In genomic region chr12:6757028-6757689, GRCh38 we compare ENCODE assay signal across 22 cellular contexts. TPM values are rescaled to one million over a fixed set of nuclear protein-coding genes. Genes with fewer than 3 reads are reported as not detected.
A peak's percentile ranks its signal among the peaks of the same experiment; 100 is the strongest.
DNase-seq lines count a peak whose midpoint lies in the region; ATAC-seq and TF ChIP-seq lines count a peak whose summit lies in the region.
"Had no signal": no experiment of that assay in that cellular context is flagged by ENCODE, and none has a peak within 500 bp of the region (broad histone marks: within the 10 kb centered on the region; RNA-seq: fewer than 3 reads in every experiment).

No MANE protein-coding gene starts in this region.

- ATAC-seq in T-helper 17 cell, result no peak
- ATAC-seq in HG03025 (IDR thresholded peaks at IDR 0.05; ENCODE audit: low FRiP score, unreplicated experiment), result no peak
- ATAC-seq: CD8-positive, alpha-beta T cell; HCT116; HepG2; PC-3 had no signal

- H3K9me3 ChIP-seq in BLaER1 treated with 17β-estradiol and CSF1 and Interleukin-3, amounts not matched to agents 10 nM and 100 nM (replicated peaks in 1 of 11), result no peaks in the 10 kb centered on the region
- H3K9me3 ChIP-seq in T-helper 17 cell (ENCODE audit: control insufficient read depth, low read length, poor library complexity, severe bottlenecking) (no peaks in the 10 kb centered on the region), ovary (no peaks in the 10 kb centered on the region)
- H3K9me3 ChIP-seq: SJSA1 had no signal

- no peak overlapping the region for H3K9ac ChIP-seq in BLaER1 treated with 17β-estradiol and CSF1 and Interleukin-3, amounts not matched to agents 10 nM and 100 nM
- H3K9ac ChIP-seq: GM23248 had no signal

- H3K4me3 Mint-ChIP-seq in T-helper 17 cell, result no peak overlapping the region
- H3K4me3 Mint-ChIP-seq in neural crest cell, result no peak overlapping the region
- H3K4me3 Mint-ChIP-seq: CD8-positive, alpha-beta T cell had no signal

- intact Hi-C loops in ovary (cut with DNase I), result no loop called here

- H3K4me3 ChIP-seq in BLaER1 treated with 17β-estradiol and CSF1 and Interleukin-3, amounts not matched to agents 10 nM and 100 nM, result no peak overlapping the region
- H3K4me3 ChIP-seq in fibroblast of the aortic adventitia (ENCODE audit: low read depth, low read length) (no peak overlapping the region), ovary (no peak overlapping the region)
- H3K4me3 ChIP-seq: GM23248, SJSA1 had no signal

- TF ChIP-seq CTCF in fibroblast of the aortic adventitia (IDR thresholded peaks at IDR 0.05; ENCODE audit: insufficient read depth, low read length) (no peak), neural crest cell (conservative IDR thresholded peaks at IDR 0.05) (no peak), ovary (IDR thresholded peaks at IDR 0.05) (no peak)

- H3K27ac ChIP-seq in BLaER1 treated with 17β-estradiol and CSF1 and Interleukin-3, amounts not matched to agents 10 nM and 100 nM, result no peak overlapping the region
- H3K27ac ChIP-seq in ovary, result no peak overlapping the region
- H3K27ac ChIP-seq: GM23248, SJSA1 had no signal

- 73 to 83% (median 81%) methylated on average over 8 of the region's 8 CpGs for WGBS in ovary, 3 donors

- H3K27ac Mint-ChIP-seq in T-helper 17 cell (peak overlapping the region; percentile 83), neural crest cell (ENCODE audit: unreplicated experiment) (peak overlapping the region; percentile 63)
- H3K27ac Mint-ChIP-seq: CD8-positive, alpha-beta T cell had no signal

- peaks cover 26 to 38% (median 32%) of the 10 kb centered on the region in 10 experiments for H3K4me1 ChIP-seq in BLaER1 treated with 17β-estradiol and CSF1 and Interleukin-3, amounts not matched to agents 10 nM and 100 nM
- peaks cover 3% of the 10 kb centered on the region for H3K4me1 ChIP-seq in ovary (ENCODE audit: insufficient read depth)

- H3K4me2 ChIP-seq in BLaER1 treated with 17β-estradiol and CSF1 and Interleukin-3, amounts not matched to agents 10 nM and 100 nM, result peak overlapping the region; percentile 19 to 49 (median 35); a peak in 20 of 22 replicates

- H3K27me3 Mint-ChIP-seq in T-helper 17 cell (peaks cover 14% of the 10 kb centered on the region), neural crest cell (ENCODE audit: low read depth) (no peaks in the 10 kb centered on the region)

- H3K36me3 ChIP-seq in BLaER1 treated with 17β-estradiol and CSF1 and Interleukin-3, amounts not matched to agents 10 nM and 100 nM, result no peaks in the 10 kb centered on the region; a peak in 1 of 22 replicates
- no peaks in the 10 kb centered on the region for H3K36me3 ChIP-seq in ovary

- peaks cover 0 to 21% (median 14%) of the 10 kb centered on the region in 11 experiments; a peak in 19 of 22 replicates for H3K27me3 ChIP-seq in BLaER1 treated with 17β-estradiol and CSF1 and Interleukin-3, amounts not matched to agents 10 nM and 100 nM
- H3K27me3 ChIP-seq in ovary, result no peaks in the 10 kb centered on the region
- H3K27me3 ChIP-seq: SJSA1 had no signal

- peaks cover 27% of the 10 kb centered on the region for H3K4me1 Mint-ChIP-seq in T-helper 17 cell
- peaks cover 48% of the 10 kb centered on the region for H3K4me1 Mint-ChIP-seq in neural crest cell

- peaks cover 2% of the 10 kb centered on the region for H3K36me3 Mint-ChIP-seq in T-helper 17 cell (ENCODE audit: low read depth)
- no peaks in the 10 kb centered on the region for H3K36me3 Mint-ChIP-seq in neural crest cell (ENCODE audit: low read depth)

- TF ChIP-seq EP300 in ovary (IDR thresholded peaks at IDR 0.05), result no peak

- TF ChIP-seq POLR2A in ovary (IDR thresholded peaks at IDR 0.05), result no peak

- H4K20me1 ChIP-seq in BLaER1 treated with 17β-estradiol and CSF1 and Interleukin-3, amounts not matched to agents 10 nM and 100 nM, result peaks cover 0 to 6% (median 2%) of the 10 kb centered on the region in 11 experiments; a peak in 11 of 22 replicates

- DNase-seq in T-helper 17 cell (no peak), fibroblast of the aortic adventitia (ENCODE audit: low read depth) (peak; percentile 52), neural crest cell (ENCODE audit: low read depth, low spot score) (no peak), ovary (no peak)
- DNase-seq in stimulated activated CD4-positive, alpha-beta T cell treated with anti-CD3 and anti-CD28 coated beads, Interleukin-15, amount 100 ng/mL, for 24 hours, result no peak
- DNase-seq: ACHN; AML-193; CD8-positive, alpha-beta T cell; DMS79; GM23248; NCI-H1048; NCI-H1436 treated with DMSO at 0.1 percent for 48 hours; NCI-H2029 treated with DMSO at 0.1 percent for 48 hours; NCI-H510A; NCI-H82; PC-3 had no signal

- no peaks in the 10 kb centered on the region for H3K9me3 Mint-ChIP-seq in neural crest cell
- H3K9me3 Mint-ChIP-seq: CD8-positive, alpha-beta T cell had no signal

RNA-seq across cellular contexts. Expression of gene MLF2, which starts 4.2 kb away (rescaled TPM):
- total RNA-seq in T-helper 17 cell, result 100 to 1,000 TPM; 104 to 108 TPM
- total RNA-seq in fibroblast of the aortic adventitia (ENCODE audit: low replicate concordance), result 29.5 and 104 TPM in 2 replicates
- total RNA-seq in neural crest cell, result 203 and 217 TPM in 2 replicates
- 100 to 1,000 TPM in 6 of 7 donors, 10 to 100 TPM in 1; 64.1 to 162 (median 141) TPM for total RNA-seq in ovary
- polyA plus RNA-seq in ovary, result 100 to 1,000 TPM; 130 to 138 TPM

RNA-seq across cellular contexts. Expression of gene PTMS, which starts 9.0 kb away (rescaled TPM):
- total RNA-seq in T-helper 17 cell, result 10 to 100 TPM in 1 of 2 donors, 1 to 10 TPM in 1; 7.0 to 12.0 TPM
- 61.6 and 575 TPM in 2 replicates for total RNA-seq in fibroblast of the aortic adventitia (ENCODE audit: low replicate concordance)
- total RNA-seq in neural crest cell, result 629 and 669 TPM in 2 replicates
- total RNA-seq in ovary, result 1,000 to 10,000 TPM in 1 of 7 donors, 100 to 1,000 TPM in 6; 100 to 1,013 (median 576) TPM
- polyA plus RNA-seq in ovary, result 100 to 1,000 TPM; 550 to 594 TPM

RNA-seq across cellular contexts. Expression of gene LAG3, which starts 15.2 kb away (rescaled TPM):
- total RNA-seq in T-helper 17 cell (1 to 10 TPM; 3.8 to 4.6 TPM), fibroblast of the aortic adventitia (ENCODE audit: low replicate concordance) (0.16 TPM in 1 of 2 replicates, not detected in the other), neural crest cell (4.7 and 4.9 TPM in 2 replicates), ovary (10 to 100 TPM in 6 of 7 donors, 1 to 10 TPM in 1; 8.5 to 21.8 (median 16.0) TPM)
- polyA plus RNA-seq in ovary, result 10 to 100 TPM in 1 of 2 donors, 1 to 10 TPM in 1; 4.7 to 13.7 TPM
- total RNA-seq: GM23248 had no signal

RNA-seq across cellular contexts. Expression of gene CD4, which starts 32.2 kb away (rescaled TPM):
- total RNA-seq in T-helper 17 cell, result 100 to 1,000 TPM; 187 to 205 TPM
- 1.6 TPM in 1 of 2 replicates, not detected in the other for total RNA-seq in fibroblast of the aortic adventitia (ENCODE audit: low replicate concordance)
- 3.8 and 4.1 TPM in 2 replicates for total RNA-seq in neural crest cell
- total RNA-seq in ovary, result 10 to 100 TPM in 4 of 7 donors, 1 to 10 TPM in 3; 2.1 to 12.5 (median 10.3) TPM
- 10 to 100 TPM in 1 of 2 donors, 1 to 10 TPM in 1; 7.3 to 40.2 TPM for polyA plus RNA-seq in ovary
- total RNA-seq: GM23248, MCF 10A, PC-3, SJSA1 had no signal
- polyA plus RNA-seq: GM23248 had no signal

RNA-seq across cellular contexts. Expression of gene COPS7A, which starts 33.3 kb away (rescaled TPM):
- 10 to 100 TPM; 13.9 to 17.9 TPM for total RNA-seq in T-helper 17 cell
- 71.1 and 86.0 TPM in 2 replicates for total RNA-seq in fibroblast of the aortic adventitia (ENCODE audit: low replicate concordance)
- 37.5 and 37.7 TPM in 2 replicates for total RNA-seq in neural crest cell
- total RNA-seq in ovary, result 10 to 100 TPM; 36.4 to 61.4 (median 48.4) TPM
- polyA plus RNA-seq in ovary, result 10 to 100 TPM; 45.7 to 74.8 TPM
